In the genomic region with DNA sequence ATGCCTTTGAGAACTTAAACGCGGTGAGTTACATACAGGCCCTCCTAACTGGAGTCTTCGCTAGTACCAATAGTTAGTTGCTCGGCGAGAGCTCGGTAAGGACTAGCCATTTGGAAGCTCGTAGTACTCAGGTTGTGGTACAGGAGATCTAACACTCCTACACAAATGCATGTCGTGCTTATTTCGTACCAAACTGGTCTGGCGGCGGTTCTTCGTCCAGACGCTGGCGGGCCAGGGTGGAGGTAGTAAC, we compare ENCODE assay signal across 8 cellular contexts. TPM values are rescaled to one million over a fixed set of nuclear protein-coding genes. Genes with fewer than 3 reads are reported as not detected.
DNase-seq lines count a peak whose midpoint lies in the region; ATAC-seq and TF ChIP-seq lines count a peak whose summit lies in the region.

No MANE protein-coding gene starts in this region.

- H3K4me3 ChIP-seq in BLaER1 (peak overlapping the region; percentile 80), brain microvascular endothelial cell (ENCODE audit: low read depth, low read length) (peak overlapping the region; percentile 76), lung (peak overlapping the region; percentile 72), vagina (peak overlapping the region; percentile 65 to 72)

- H3K4me2 ChIP-seq in BLaER1, result peak overlapping the region; percentile 86

- peak overlapping the region; percentile 94 for H3K9ac ChIP-seq in BLaER1

- 1 to 2% methylated on average over 14 of the region's 14 CpGs for WGBS in lung, 2 donors

- no peak for TF ChIP-seq POLR2A in vagina (IDR thresholded peaks at IDR 0.05)

- H3K4me1 ChIP-seq in BLaER1 (peaks cover 31% of the 10 kb centered on the region), lung (ENCODE audit: control insufficient read depth in 2 of 2, insufficient read depth in 2 of 2, low read length in 2 of 2) (peaks cover 0 to 9% of the 10 kb centered on the region in 2 donors), vagina (peaks cover 33% of the 10 kb centered on the region)

- DNase-seq in brain microvascular endothelial cell (no peak), lung (ENCODE audit: low spot score) (no peak), vagina (ENCODE audit: extremely low spot score in 2 of 2) (no peak), cerebellum (ENCODE audit: low spot score) (no peak), iPS-NIHi7 (ENCODE audit: extremely low spot score) (no peak), NCI-H1694 treated with DMSO at 0.1 percent for 48 hours (lab: John Stamatoyannopoulos, UW) (no peak)

- H3K27me3 ChIP-seq in BLaER1 (no peaks in the 10 kb centered on the region), brain microvascular endothelial cell (replicated peaks) (no peaks in the 10 kb centered on the region), lung (ENCODE audit: control insufficient read depth, insufficient read depth) (no peaks in the 10 kb centered on the region), vagina (no peaks in the 10 kb centered on the region)

- intact Hi-C loops in vagina (cut with DNase I), result no loop called here

- 0 out of 2 replicates have a peak, but pooled peaks cover 4% of the 10 kb centered on the region for H4K20me1 ChIP-seq in BLaER1

- H3K36me3 ChIP-seq in BLaER1 (peaks cover 11% of the 10 kb centered on the region), brain microvascular endothelial cell (replicated peaks) (no peaks in the 10 kb centered on the region), lung (ENCODE audit: control insufficient read depth in 2 of 2, insufficient read depth in 2 of 2, low read length in 2 of 2) (no peaks in the 10 kb centered on the region), vagina (peaks cover 0 to 3% of the 10 kb centered on the region in 2 donors)

- TF ChIP-seq CTCF in brain microvascular endothelial cell (IDR thresholded peaks at IDR 0.05; ENCODE audit: low read depth, low read length, missing control alignments) (no peak), lung (IDR thresholded peaks at IDR 0.05; ENCODE audit: control extremely low read depth, extremely low read depth) (no peak), vagina (IDR thresholded peaks at IDR 0.05) (no peak)

- in situ Hi-C loops in brain microvascular endothelial cell (cut with HindIII; ENCODE audit: low pct_ligation_motif_present, low sequenced_read_pairs), result no loop called here

- peak; percentile 16 for ATAC-seq in HG02588 (IDR thresholded peaks at IDR 0.05; ENCODE audit: unreplicated experiment)
- peak; percentile 8 for ATAC-seq in lung (ENCODE audit: insufficient read depth, low FRiP score)

- H3K9me3 ChIP-seq in BLaER1 (no peaks in the 10 kb centered on the region), lung (ENCODE audit: control insufficient read depth in 2 of 2, insufficient read depth in 1 of 2, low read length in 1 of 2) (no peaks in the 10 kb centered on the region), vagina (no peaks in the 10 kb centered on the region)

- peak overlapping the region; percentile 96 for H3K27ac ChIP-seq in BLaER1
- H3K27ac ChIP-seq in brain microvascular endothelial cell, result peak overlapping the region; percentile 69
- peak overlapping the region; percentile 92 to 96 for H3K27ac ChIP-seq in lung (ENCODE audit: low read depth in 1 of 2, low read length in 1 of 2)
- H3K27ac ChIP-seq in vagina, result peak overlapping the region; percentile 95

RNA-seq across cellular contexts. Expression of a gene that starts 0.3 kb away (rescaled TPM):
- 10 to 100 TPM; 14.9 to 25.4 TPM for total RNA-seq in lung
- polyA plus RNA-seq in lung, result 10 to 100 TPM; 11.2 to 14.5 TPM
- total RNA-seq in vagina, result 23.1 TPM
- total RNA-seq in cerebellum, result 6.3 TPM
